In genomic region chr7:148915211-148915610, GRCh38 we compare ENCODE assay signal across 17 cellular contexts. TPM values are rescaled to one million over a fixed set of nuclear protein-coding genes. Genes with fewer than 3 reads are reported as not detected.
DNase-seq lines count a peak whose midpoint lies in the region; ATAC-seq and TF ChIP-seq lines count a peak whose summit lies in the region.
"Had no signal": no experiment of that assay in that cellular context is flagged by ENCODE, and none has a peak within 500 bp of the region (broad histone marks: within the 10 kb centered on the region; RNA-seq: fewer than 3 reads in every experiment).

No MANE protein-coding gene starts in this region.

- peak overlapping the region; percentile 93 for H3K27ac Mint-ChIP-seq in activated CD4-positive, alpha-beta T cell treated with anti-CD3 and anti-CD28 coated beads, Interleukin-2, amount 10 ng/mL, durations not matched to agents 7 days and 5 days

- WGBS in smooth muscle cell (ENCODE audit: low lambda C conversion rate) = 89% methylated on average over 7 of the region's 7 CpGs

- no peak overlapping the region for H3K9ac ChIP-seq in smooth muscle cell (ENCODE audit: low read depth)

- no peak for ATAC-seq in HG02588 (IDR thresholded peaks at IDR 0.05; ENCODE audit: unreplicated experiment)
- ATAC-seq in HG03565 (IDR thresholded peaks at IDR 0.05; ENCODE audit: unreplicated experiment) = no peak
- ATAC-seq: right lobe of liver had no signal

- H3K4me1 ChIP-seq in smooth muscle cell (ENCODE audit: low read depth) = peaks cover 6% of the 10 kb centered on the region
- H3K4me1 ChIP-seq: right lobe of liver had no signal

- H3K9me3 Mint-ChIP-seq in activated CD4-positive, alpha-beta T cell treated with anti-CD3 and anti-CD28 coated beads, Interleukin-2, amount 10 ng/mL, durations not matched to agents 7 days and 5 days = no peaks in the 10 kb centered on the region

- H3K4me3 Mint-ChIP-seq in activated CD4-positive, alpha-beta T cell treated with anti-CD3 and anti-CD28 coated beads, Interleukin-2, amount 10 ng/mL, durations not matched to agents 7 days and 5 days = no peak overlapping the region

- peak; percentile 46 for DNase-seq in stimulated activated CD4-positive, alpha-beta T cell treated with anti-CD3 and anti-CD28 coated beads, Interleukin-1b, Interleukin-23, amount 100 ng/mL, for 48 hours
- DNase-seq in stimulated activated CD4-positive, alpha-beta T cell treated with anti-CD3 and anti-CD28 coated beads, Interleukin-2, amount 100 ng/mL, for 48 hours = no peak
- DNase-seq in activated CD4-positive, alpha-beta T cell treated with anti-CD3 and anti-CD28 coated beads, Interleukin-2, amount 10 ng/mL, durations not matched to agents 7 days and 5 days = no peak
- peak; percentile 45 for DNase-seq in coronary artery (ENCODE audit: low spot score)
- no peak for DNase-seq in smooth muscle cell (lab: John Stamatoyannopoulos, UW; ENCODE audit: unreplicated experiment)
- DNase-seq in SKM-1 (lab: John Stamatoyannopoulos, UW; ENCODE audit: unreplicated experiment) = no peak
- DNase-seq: cerebellar nuclear complex, DMS79, HCEC 1CT, Kasumi-1, mammary epithelial cell, NCI-H1436 treated with DMSO at 0.1 percent for 48 hours, NCI-H446 treated with DMSO at 0.1 percent for 48 hours, right lobe of liver had no signal

- TF ChIP-seq CTCF in coronary artery (IDR thresholded peaks at IDR 0.05) = no peak
- no peak for TF ChIP-seq CTCF in smooth muscle cell (IDR thresholded peaks at IDR 0.05; ENCODE audit: borderline replicate concordance, insufficient read depth, poor library complexity, severe bottlenecking)

- no peaks in the 10 kb centered on the region for H4K20me1 ChIP-seq in smooth muscle cell (ENCODE audit: low read depth)

- H3K4me3 ChIP-seq in coronary artery (no peak overlapping the region), smooth muscle cell (no peak overlapping the region)
- H3K4me3 ChIP-seq: right lobe of liver had no signal

- no peaks in the 10 kb centered on the region for H3K36me3 ChIP-seq in smooth muscle cell (ENCODE audit: low read depth)
- H3K36me3 ChIP-seq: neutrophil, right lobe of liver had no signal

- H3K9me3 ChIP-seq in smooth muscle cell (replicated peaks; ENCODE audit: low read depth) = no peaks in the 10 kb centered on the region
- H3K9me3 ChIP-seq: neutrophil, right lobe of liver had no signal

- H3K27ac ChIP-seq in coronary artery = no peak overlapping the region
- H3K27ac ChIP-seq in smooth muscle cell (ENCODE audit: low read depth) = no peak overlapping the region
- H3K27ac ChIP-seq: neutrophil, right lobe of liver had no signal

- H3K4me1 Mint-ChIP-seq in activated CD4-positive, alpha-beta T cell treated with anti-CD3 and anti-CD28 coated beads, Interleukin-2, amount 10 ng/mL, durations not matched to agents 7 days and 5 days = peaks cover 64% of the 10 kb centered on the region

- H2AFZ ChIP-seq in smooth muscle cell (ENCODE audit: low read depth) = no peak overlapping the region

- H3F3A ChIP-seq in smooth muscle cell (ENCODE audit: low read depth) = peaks cover 6% of the 10 kb centered on the region

- no peaks in the 10 kb centered on the region for H3K27me3 Mint-ChIP-seq in activated CD4-positive, alpha-beta T cell treated with anti-CD3 and anti-CD28 coated beads, Interleukin-2, amount 10 ng/mL, durations not matched to agents 7 days and 5 days

- CTCF ChIA-PET in activated CD4-positive, alpha-beta T cell treated with anti-CD3 and anti-CD28 coated beads, Interleukin-2, amount 10 ng/mL, durations not matched to agents 7 days and 5 days (lab: Charles Lee) = interaction anchor here (1.1 to 1.3 kb wide), 3 partner anchors 16 to 69 kb away, joined by 3 to 6 read pairs (median 4); no protein-coding TSS in a partner anchor

- no peaks in the 10 kb centered on the region for H3K36me3 Mint-ChIP-seq in activated CD4-positive, alpha-beta T cell treated with anti-CD3 and anti-CD28 coated beads, Interleukin-2, amount 10 ng/mL, durations not matched to agents 7 days and 5 days (ENCODE audit: low read depth)

- no peaks in the 10 kb centered on the region for H3K27me3 ChIP-seq in smooth muscle cell (ENCODE audit: low read depth)
- H3K27me3 ChIP-seq: neutrophil, right lobe of liver had no signal

- no peak overlapping the region for H3K4me2 ChIP-seq in smooth muscle cell

- no peaks in the 10 kb centered on the region for H3K79me2 ChIP-seq in smooth muscle cell (ENCODE audit: low read depth)

- POLR2A ChIA-PET in activated CD4-positive, alpha-beta T cell treated with anti-CD3 and anti-CD28 coated beads, Interleukin-2, amount 10 ng/mL, durations not matched to agents 7 days and 5 days (lab: Charles Lee) = interaction anchor here (1.5 kb wide), 1 partner anchor 26 kb away, joined by 5 read pairs; no protein-coding TSS in a partner anchor

RNA-seq across cellular contexts. Expression of gene EZH2, which starts 31.1 kb away (rescaled TPM):
- 100 to 1,000 TPM; 120 to 128 TPM for total RNA-seq in activated CD4-positive, alpha-beta T cell treated with anti-CD3 and anti-CD28 coated beads, Interleukin-2, amount 10 ng/mL, durations not matched to agents 7 days and 5 days
- 20.5 and 22.9 TPM in 2 replicates for total RNA-seq in smooth muscle cell
- polyA plus RNA-seq in smooth muscle cell = 11.5 and 12.0 TPM in 2 replicates

Comparison
In these comparisons a context has a peak if more than half of its experiments do, and no peak if none do; other contexts are left out.
1. DNase-seq: peak in stimulated activated CD4-positive, alpha-beta T cell treated with anti-CD3 and anti-CD28 coated beads, Interleukin-1b, Interleukin-23, amount 100 ng/mL, for 48 hours (single experiment) and coronary artery (single experiment); none in stimulated activated CD4-positive, alpha-beta T cell treated with anti-CD3 and anti-CD28 coated beads, Interleukin-2, amount 100 ng/mL, for 48 hours (0 of 2), activated CD4-positive, alpha-beta T cell treated with anti-CD3 and anti-CD28 coated beads, Interleukin-2, amount 10 ng/mL, durations not matched to agents 7 days and 5 days (single experiment), smooth muscle cell (single experiment) and SKM-1 (single experiment).